In the genomic region with DNA sequence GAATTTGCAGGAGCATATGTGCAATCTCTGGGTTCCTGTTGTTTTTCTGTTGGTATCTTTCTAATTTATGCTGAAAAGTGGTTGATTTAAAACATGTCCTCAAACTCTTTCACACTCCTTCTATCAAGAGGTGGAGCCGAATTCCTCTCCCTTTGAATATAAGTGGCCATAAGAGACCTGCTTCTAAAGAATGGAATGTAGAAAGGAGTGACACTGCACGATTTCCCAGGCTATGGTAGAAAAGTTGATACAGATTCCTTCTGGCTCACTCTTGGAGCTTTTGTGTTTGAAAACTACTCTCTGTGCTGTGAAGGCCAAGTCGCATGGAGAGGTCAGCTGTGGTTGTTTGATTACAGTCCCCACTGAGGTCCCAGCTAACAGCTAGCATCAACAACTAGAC, we compare ENCODE assay signal across 20 cellular contexts.
DNase-seq lines count a peak whose midpoint lies in the region; ATAC-seq and TF ChIP-seq lines count a peak whose summit lies in the region.
"Had no signal": no experiment of that assay in that cellular context is flagged by ENCODE, and none has a peak within 500 bp of the region (broad histone marks: within the 10 kb centered on the region; RNA-seq: fewer than 3 reads in every experiment).

No MANE protein-coding gene starts in this region.

- H3K9ac ChIP-seq in neuronal stem cell (ENCODE audit: low read depth, low read length, poor library complexity): no peak overlapping the region
- H3K9ac ChIP-seq: BLaER1 had no signal

- TF ChIP-seq CTCF in cardiac muscle cell (IDR thresholded peaks at IDR 0.05; ENCODE audit: low read depth, low read length) (no peak), lower lobe of right lung (IDR thresholded peaks at IDR 0.05) (no peak)

- H3K27ac ChIP-seq in cardiac muscle cell (peak overlapping the region; percentile 31), lower lobe of right lung (no peak overlapping the region), neuronal stem cell (replicated peaks; ENCODE audit: low read length) (no peak overlapping the region)
- H3K27ac ChIP-seq: 22Rv1, A549, BLaER1 had no signal

- H3K4me2 ChIP-seq in neuronal stem cell (ENCODE audit: insufficient read depth, low read length, poor library complexity, severe bottlenecking): no peak overlapping the region
- H3K4me2 ChIP-seq: A549, BLaER1 had no signal

- no peaks in the 10 kb centered on the region for H3K9me3 ChIP-seq in cardiac muscle cell (ENCODE audit: low read depth)
- no peaks in the 10 kb centered on the region for H3K9me3 ChIP-seq in lower lobe of right lung
- H3K9me3 ChIP-seq in neuronal stem cell (replicated peaks in 1 of 2; ENCODE audit: control insufficient read depth in 2 of 2, insufficient read depth in 1 of 2, low read depth in 1 of 2, low read length in 2 of 2): no peaks in the 10 kb centered on the region
- H3K9me3 ChIP-seq: A549, BLaER1 had no signal

- H3K36me3 ChIP-seq in cardiac muscle cell: no peaks in the 10 kb centered on the region
- no peaks in the 10 kb centered on the region for H3K36me3 ChIP-seq in lower lobe of right lung
- H3K36me3 ChIP-seq in neuronal stem cell (replicated peaks in 1 of 2; ENCODE audit: control insufficient read depth in 2 of 2, insufficient read depth in 2 of 2, low read length in 2 of 2): no peaks in the 10 kb centered on the region
- H3K36me3 ChIP-seq: BLaER1 had no signal

- ATAC-seq in left ventricle myocardium superior (no peak), lower lobe of right lung (peak; percentile 41 to 47), sciatic nerve (no peak)
- ATAC-seq: A549 had no signal

- H3K18ac ChIP-seq in neuronal stem cell (ENCODE audit: low read length): no peak overlapping the region

- no peak overlapping the region for H2AK5ac ChIP-seq in neuronal stem cell (ENCODE audit: low read depth, low read length)

- no peak overlapping the region for H3K14ac ChIP-seq in neuronal stem cell (ENCODE audit: low read length)

- H3K23ac ChIP-seq in neuronal stem cell (ENCODE audit: low read depth, low read length, poor library complexity): no peak overlapping the region

- H2BK12ac ChIP-seq in neuronal stem cell (ENCODE audit: low read length): no peak overlapping the region

- H2AFZ ChIP-seq in neuronal stem cell (ENCODE audit: low read length): peak overlapping the region; percentile 68

- H3K4me1 ChIP-seq in cardiac muscle cell (ENCODE audit: low read depth) (peaks cover 9% of the 10 kb centered on the region), lower lobe of right lung (no peaks in the 10 kb centered on the region), neuronal stem cell (ENCODE audit: control insufficient read depth in 2 of 2, insufficient read depth in 1 of 2, low read depth in 1 of 2, low read length in 2 of 2) (peaks cover 0 to 3% of the 10 kb centered on the region in 2 donors)
- H3K4me1 ChIP-seq: A549, BLaER1 had no signal

- H3K4me3 ChIP-seq in cardiac muscle cell (no peak overlapping the region), lower lobe of right lung (no peak overlapping the region), neuronal stem cell (ENCODE audit: low read length in 2 of 2) (no peak overlapping the region)
- H3K4me3 ChIP-seq: A549, BLaER1 had no signal

- H2BK5ac ChIP-seq in neuronal stem cell (ENCODE audit: low read length): no peak overlapping the region

- DNase-seq in cardiac muscle cell (ENCODE audit: low read depth in 1 of 2, low spot score in 1 of 2) (peak in 1 of 2 donors; percentile 46), left ventricle myocardium superior (no peak), lower lobe of right lung (no peak), neuronal stem cell (ENCODE audit: low spot score) (no peak), sciatic nerve (ENCODE audit: low spot score) (no peak), DMS153 treated with DMSO at 0.1 percent for 48 hours (lab: John Stamatoyannopoulos, UW; ENCODE audit: unreplicated experiment) (no peak), T1000 (lab: John Stamatoyannopoulos, UW) (no peak)
- DNase-seq: AML-193; C1 segment of cervical spinal cord; CD4-positive, alpha-beta memory T cell; CD4-positive, CD25-positive, alpha-beta regulatory T cell; CD8-positive, alpha-beta memory T cell; COR-L47; DMS 273 treated with DMSO at 0.1 percent for 48 hours; DMS153; DMS79 treated with DMSO at 0.1 percent for 48 hours; GF-D8 had no signal

- WGBS in neuronal stem cell (ENCODE audit: extremely low coverage in 2 of 2, insufficient read length in 2 of 2, insufficient replicate concordance in 1 of 2), 2 donors: no CpG with 5 or more reads among the region's 3 CpGs

- no peak overlapping the region for H2BK120ac ChIP-seq in neuronal stem cell (ENCODE audit: low read depth, low read length)

- no peak overlapping the region for H2BK15ac ChIP-seq in neuronal stem cell (ENCODE audit: low read length)

- H4K8ac ChIP-seq in neuronal stem cell (ENCODE audit: low read depth, low read length): no peak overlapping the region

- intact Hi-C loops in left ventricle myocardium superior (cut with micrococcal nuclease): no loop called here
- intact Hi-C loops in lower lobe of right lung (cut with DNase I): no loop called here
- intact Hi-C loops in sciatic nerve (cut with DNase I): no loop called here

- H3K79me1 ChIP-seq in neuronal stem cell (ENCODE audit: low read depth, low read length): no peaks in the 10 kb centered on the region

- no peak overlapping the region for H4K91ac ChIP-seq in neuronal stem cell (ENCODE audit: low read depth, low read length, poor library complexity)

- H3K27me3 ChIP-seq in cardiac muscle cell: no peaks in the 10 kb centered on the region
- H3K27me3 ChIP-seq in lower lobe of right lung (ENCODE audit: low read depth): no peaks in the 10 kb centered on the region
- H3K27me3 ChIP-seq in neuronal stem cell (ENCODE audit: control insufficient read depth in 3 of 3, insufficient read depth in 3 of 3, low read depth in 1 of 3, low read length in 3 of 3): no peaks in the 10 kb centered on the region
- H3K27me3 ChIP-seq: BLaER1 had no signal

- H3K4ac ChIP-seq in neuronal stem cell (ENCODE audit: low read length): no peak overlapping the region

Comparison
In these comparisons a context has a peak if more than half of its experiments do, and no peak if none do; other contexts are left out.
1. ATAC-seq: peak in lower lobe of right lung (2 of 2); none in left ventricle myocardium superior (single experiment) and sciatic nerve (single experiment).